Comparison of ENCODE assay signal across 31 cellular contexts in the genomic region with DNA sequence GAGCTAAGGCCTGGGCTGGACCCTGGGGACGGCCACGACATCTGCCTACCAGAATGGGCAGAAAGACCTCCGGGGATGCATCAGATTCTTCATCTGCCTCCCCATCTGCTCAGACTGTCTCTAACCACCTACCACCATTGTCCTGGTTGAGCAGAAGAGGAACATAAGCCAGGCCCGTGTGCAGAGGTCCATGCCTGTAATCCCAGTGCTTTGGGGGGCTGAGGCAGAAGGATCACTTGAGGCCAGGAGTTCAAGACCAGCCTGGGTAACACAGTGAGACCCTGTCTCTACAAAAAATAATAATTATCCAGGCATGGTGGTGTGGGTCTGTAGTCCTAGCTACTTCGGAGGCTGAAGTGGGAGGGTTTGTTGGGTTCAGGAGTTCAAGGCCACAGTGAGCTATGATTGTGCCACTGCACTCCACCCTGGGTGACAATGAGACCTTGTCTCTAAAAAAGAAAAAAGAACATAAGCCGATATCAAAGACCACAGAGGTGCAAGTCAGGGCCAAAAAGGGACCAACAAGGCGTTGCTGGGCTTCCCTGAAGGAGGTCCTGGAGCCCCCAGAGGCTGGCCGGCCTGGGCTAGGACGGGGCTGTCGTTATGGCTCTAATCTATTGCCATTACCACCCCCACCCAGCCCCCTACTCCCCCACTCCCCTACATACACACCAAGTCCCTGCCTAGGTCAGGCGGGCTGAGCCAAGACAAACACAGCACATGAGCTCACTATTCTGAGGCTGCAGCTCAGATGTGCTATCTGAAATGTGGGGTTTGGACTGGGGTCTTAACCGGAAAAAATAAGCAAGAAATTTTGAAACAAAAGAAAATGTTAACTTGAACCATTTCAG.
DNase-seq lines count a peak whose midpoint lies in the region; ATAC-seq, FAIRE-seq and TF ChIP-seq lines count a peak whose summit lies in the region.
"Had no signal": no experiment of that assay in that cellular context is flagged by ENCODE, and none has a peak within 500 bp of the region (broad histone marks: within the 10 kb centered on the region; RNA-seq: fewer than 3 reads in every experiment).

No MANE protein-coding gene starts in this region.

- intact Hi-C loops in pancreas (cut with DNase I): no loop called here

- no peak for TF ChIP-seq CTCF in pancreas (IDR thresholded peaks at IDR 0.05)

- FAIRE-seq in pancreas (lab: Jason Lieb, UNC): no peak
- FAIRE-seq: colon, G401.6 had no signal

- DNase-seq in NCI-H1092 treated with DMSO at 0.1 percent for 48 hours (lab: John Stamatoyannopoulos, UW) (peak; percentile 22), NCI-H1092 (lab: John Stamatoyannopoulos, UW) (no peak), NCI-H82 treated with DMSO at 0.1 percent for 48 hours (lab: John Stamatoyannopoulos, UW; ENCODE audit: unreplicated experiment) (peak; percentile 12), left kidney (ENCODE audit: low read depth, low spot score) (peak; percentile 24), pancreas (peak in 3 of 6 donors; percentile 28 to 53 (median 30)), NCI-H2107 treated with DMSO at 0.1 percent for 48 hours (lab: John Stamatoyannopoulos, UW; ENCODE audit: unreplicated experiment) (no peak), SIG-M5 treated with dmso at 0.1 percent for 504 hours (lab: John Stamatoyannopoulos, UW; ENCODE audit: unreplicated experiment) (no peak)
- DNase-seq: activated B cell treated with CpG ODN at 0.5 μM for 24 hours; activated CD4-positive, alpha-beta T cell treated with anti-CD3 and anti-CD28 coated beads, Interleukin-2, amount 10 ng/mL, durations not matched to agents 7 days and 5 days; activated effector memory CD4-positive, alpha-beta T cell treated with anti-CD3 and anti-CD28 coated beads, Interleukin-2, amount 50 U/mL, for 16 hours; activated T-cell treated with anti-CD3 and anti-CD28 coated beads, Interleukin-2, amount 50 U/mL, for 1 hour; anterior cingulate cortex; C1 segment of cervical spinal cord; Caco-2; DMS79; effector CD8-positive, alpha-beta T cell; erythroblast; Kasumi-1; left lung; NCI-H187; occipital lobe; RPMI8226; stimulated activated naive CD4-positive, alpha-beta T cell; T-helper 1 cell had no signal

- peaks cover 0 to 13% (median 9%) of the 10 kb centered on the region in 3 donors for H3K4me1 ChIP-seq in pancreas
- H3K4me1 ChIP-seq: Caco-2, suprapubic skin had no signal

- H3K9me3 ChIP-seq in pancreas: no peaks in the 10 kb centered on the region
- H3K9me3 ChIP-seq: Caco-2, left lung, SJSA1, suprapubic skin had no signal

- H3K36me3 ChIP-seq in pancreas: no peaks in the 10 kb centered on the region
- H3K36me3 ChIP-seq: cardiac muscle cell, left lung, SJSA1, suprapubic skin had no signal

- no peak overlapping the region for H3K4me3 ChIP-seq in pancreas
- H3K4me3 ChIP-seq: cardiac muscle cell, left lung, SJSA1, suprapubic skin had no signal

- ATAC-seq in pancreas (peak; percentile 37 to 72 (median 54)), HG02678 (IDR thresholded peaks at IDR 0.05; ENCODE audit: unreplicated experiment) (no peak)
- ATAC-seq: left lung had no signal

- 78 to 82% methylated on average over 12 of the region's 12 CpGs for WGBS in pancreas, 2 donors

- H3K27ac ChIP-seq in pancreas: no peak overlapping the region
- H3K27ac ChIP-seq: 22Rv1, cardiac muscle cell, left lung, SJSA1, suprapubic skin had no signal

- no peaks in the 10 kb centered on the region for H3K27me3 ChIP-seq in pancreas
- H3K27me3 ChIP-seq: left lung, SJSA1, suprapubic skin had no signal

Comparison
In these comparisons a context has a peak if more than half of its experiments do, and no peak if none do; other contexts are left out.
1. DNase-seq: peak in NCI-H1092 treated with DMSO at 0.1 percent for 48 hours (single experiment), NCI-H82 treated with DMSO at 0.1 percent for 48 hours (single experiment) and left kidney (single experiment); none in NCI-H1092 (single experiment), NCI-H2107 treated with DMSO at 0.1 percent for 48 hours (single experiment) and SIG-M5 treated with dmso at 0.1 percent for 504 hours (single experiment).